ENCODE assay signal across 19 cellular contexts in the genomic region with DNA sequence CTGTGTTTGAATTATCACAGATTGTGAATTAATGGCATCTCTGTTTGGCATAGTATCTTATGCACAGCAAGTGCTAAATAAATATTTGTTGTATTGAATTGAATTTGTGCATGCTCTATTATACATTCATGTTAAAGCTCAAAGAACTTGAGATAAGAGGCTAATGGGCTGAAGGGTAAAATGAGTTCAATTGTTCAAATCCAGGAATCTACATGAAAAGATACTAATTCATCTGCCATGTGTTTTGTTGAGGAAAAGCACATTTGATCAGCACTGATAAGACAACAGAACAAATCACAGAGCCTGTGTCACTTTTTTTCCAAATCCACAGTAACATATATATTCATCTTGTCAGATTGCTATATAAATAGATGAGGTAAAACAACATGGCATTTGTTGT.
A peak's percentile ranks its signal among the peaks of the same experiment; 100 is the strongest.
DNase-seq lines count a peak whose midpoint lies in the region; ATAC-seq and TF ChIP-seq lines count a peak whose summit lies in the region.
"Had no signal": no experiment of that assay in that cellular context is flagged by ENCODE, and none has a peak within 500 bp of the region (broad histone marks: within the 10 kb centered on the region; RNA-seq: fewer than 3 reads in every experiment).

No MANE protein-coding gene starts in this region.

- no peak for TF ChIP-seq RAD21 in SK-N-SH (IDR thresholded peaks at IDR 0.05; ENCODE audit: low read length)

- CTCF ChIA-PET in SK-N-SH (lab: Yijun Ruan, JAX): interaction anchor here (0.9 to 1.7 kb wide), 3 partner anchors 93 to 860 kb away, joined by 3 to 4 read pairs (median 3); no protein-coding TSS in a partner anchor

- H3F3A ChIP-seq in SK-N-SH (replicated peaks; ENCODE audit: insufficient read depth): no peaks in the 10 kb centered on the region

- peak; percentile 82 for DNase-seq in DMS153 (lab: John Stamatoyannopoulos, UW)
- DNase-seq in NCI-H1092 treated with DMSO at 0.1 percent for 48 hours (lab: John Stamatoyannopoulos, UW): peak; percentile 24
- peak; percentile 12 to 20 for DNase-seq in NCI-H1930 (lab: John Stamatoyannopoulos, UW)
- peak; percentile 39 for DNase-seq in SK-N-SH
- DNase-seq in natural killer cell: no peak
- DNase-seq in iPS-NIHi7 (ENCODE audit: extremely low spot score): no peak
- DNase-seq: CD4-positive, alpha-beta memory T cell; EL; GF-D8; KG1; NCI-H187; NCI-H345; NCI-H526; SIG-M5; T-helper 9 cell had no signal

- intact Hi-C loops in natural killer cell (cut with micrococcal nuclease): no loop called here

- no peaks in the 10 kb centered on the region for H3K36me3 Mint-ChIP-seq in natural killer cell
- H3K36me3 Mint-ChIP-seq: CD4-positive, alpha-beta memory T cell had no signal

- no peak overlapping the region for H3K27ac Mint-ChIP-seq in natural killer cell
- H3K27ac Mint-ChIP-seq: CD4-positive, alpha-beta memory T cell had no signal

- no peak for TF ChIP-seq CTCF in SK-N-SH (IDR thresholded peaks at IDR 0.05)
- TF ChIP-seq CTCF in natural killer cell (IDR thresholded peaks at IDR 0.05): no peak

- no peaks in the 10 kb centered on the region for H3K27me3 ChIP-seq in SK-N-SH (ENCODE audit: insufficient read depth)
- H3K27me3 ChIP-seq: BLaER1 treated with 17β-estradiol and CSF1 and Interleukin-3, amounts not matched to agents 10 nM and 100 nM had no signal

- no peaks in the 10 kb centered on the region for H3K79me2 ChIP-seq in SK-N-SH (ENCODE audit: insufficient read depth)

- POLR2A ChIA-PET in SK-N-SH (lab: Yijun Ruan, JAX): no interaction called here

- H2AFZ ChIP-seq in SK-N-SH (ENCODE audit: low read depth): no peak overlapping the region

- peaks cover 0 to 2% of the 10 kb centered on the region in 2 experiments; a peak in 2 of 4 replicates for H3K4me1 ChIP-seq in SK-N-SH (ENCODE audit: control insufficient read depth in 1 of 2, insufficient read depth in 2 of 2, low read depth in 1 of 2, low read length in 1 of 2)

- no peak overlapping the region for H3K4me3 Mint-ChIP-seq in natural killer cell
- H3K4me3 Mint-ChIP-seq: CD4-positive, alpha-beta memory T cell had no signal

- H3K4me3 ChIP-seq in SK-N-SH (ENCODE audit: low read depth in 2 of 2, low read length in 1 of 2): no peak overlapping the region
- H3K4me3 ChIP-seq: BLaER1 treated with 17β-estradiol and CSF1 and Interleukin-3, amounts not matched to agents 10 nM and 100 nM had no signal

- no peaks in the 10 kb centered on the region for H3K9me3 ChIP-seq in SK-N-SH

- H3K27me3 Mint-ChIP-seq in natural killer cell (ENCODE audit: low read depth in 2 of 2): peaks cover 0 to 10% of the 10 kb centered on the region in 2 donors

- H3K27ac ChIP-seq in SK-N-SH (ENCODE audit: low read depth in 2 of 2, low read length in 1 of 2): no peak overlapping the region
- H3K27ac ChIP-seq: BLaER1 treated with 17β-estradiol and CSF1 and Interleukin-3, amounts not matched to agents 10 nM and 100 nM had no signal

- no peak for ATAC-seq in natural killer cell
- no peak for ATAC-seq in GM18505 (IDR thresholded peaks at IDR 0.05; ENCODE audit: unreplicated experiment)
- ATAC-seq: HCT116, Panc1 had no signal

- peak in 1 of 2 experiments; percentile 65; a peak in 2 of 4 replicates for TF ChIP-seq EP300 in SK-N-SH (IDR thresholded peaks at IDR 0.05; ENCODE audit: borderline replicate concordance in 1 of 2, low read depth in 1 of 2, low read length in 1 of 2)

- no peaks in the 10 kb centered on the region for H3K4me1 Mint-ChIP-seq in natural killer cell
- H3K4me1 Mint-ChIP-seq: CD4-positive, alpha-beta memory T cell had no signal

- H3K36me3 ChIP-seq in SK-N-SH (replicated peaks in 1 of 2; ENCODE audit: control insufficient read depth in 1 of 2, insufficient read depth in 2 of 2, low read length in 1 of 2): no peaks in the 10 kb centered on the region
- H3K36me3 ChIP-seq: BLaER1 treated with 17β-estradiol and CSF1 and Interleukin-3, amounts not matched to agents 10 nM and 100 nM had no signal

- H3K9me3 Mint-ChIP-seq in natural killer cell: peaks cover 2 to 3% of the 10 kb centered on the region in 2 donors

- H3K9me2 ChIP-seq in SK-N-SH: no peaks in the 10 kb centered on the region

- no peaks in the 10 kb centered on the region for H4K20me1 ChIP-seq in SK-N-SH (ENCODE audit: insufficient read depth)
- H4K20me1 ChIP-seq: BLaER1 treated with 17β-estradiol and CSF1 and Interleukin-3, amounts not matched to agents 10 nM and 100 nM had no signal

- no peak overlapping the region for H3K9ac ChIP-seq in SK-N-SH
- H3K9ac ChIP-seq: BLaER1 treated with 17β-estradiol and CSF1 and Interleukin-3, amounts not matched to agents 10 nM and 100 nM had no signal

- H3K4me2 ChIP-seq in SK-N-SH: no peak overlapping the region

- no peak for TF ChIP-seq POLR2A in GM18505 (IDR thresholded peaks at IDR 0.05; ENCODE audit: borderline replicate concordance, extremely low read depth, insufficient read depth, insufficient read length)

TF ChIP-seq in SK-N-SH, 30 proteins besides CTCF, POLR2A, EP300 and RAD21 (continues in another document):
- TF ChIP-seq SIN3A (IDR thresholded peaks at IDR 0.05; ENCODE audit: borderline replicate concordance, low read depth, low read length) (no peak), TEAD4 (IDR thresholded peaks at IDR 0.05; ENCODE audit: borderline replicate concordance, insufficient read depth) (no peak), RCOR1 (IDR thresholded peaks at IDR 0.05; ENCODE audit: low read length) (peak; percentile 23; the same call in 1 of the 2 replicates), POLR2AphosphoS5 (IDR thresholded peaks at IDR 0.05; ENCODE audit: low read depth, low read length) (no peak), RFX5 (IDR thresholded peaks at IDR 0.05; ENCODE audit: low read length) (no peak), NFIC (IDR thresholded peaks at IDR 0.05; ENCODE audit: borderline replicate concordance) (no peak), RXRA (IDR thresholded peaks at IDR 0.05; ENCODE audit: borderline replicate concordance, low read depth) (no peak)
- TF ChIP-seq, protein P1, sequence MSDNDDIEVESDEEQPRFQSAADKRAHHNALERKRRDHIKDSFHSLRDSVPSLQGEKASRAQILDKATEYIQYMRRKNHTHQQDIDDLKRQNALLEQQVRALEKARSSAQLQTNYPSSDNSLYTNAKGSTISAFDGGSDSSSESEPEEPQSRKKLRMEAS (IDR thresholded peaks at IDR 0.05; ENCODE audit: low read depth): no peak
- TF ChIP-seq, protein P2, sequence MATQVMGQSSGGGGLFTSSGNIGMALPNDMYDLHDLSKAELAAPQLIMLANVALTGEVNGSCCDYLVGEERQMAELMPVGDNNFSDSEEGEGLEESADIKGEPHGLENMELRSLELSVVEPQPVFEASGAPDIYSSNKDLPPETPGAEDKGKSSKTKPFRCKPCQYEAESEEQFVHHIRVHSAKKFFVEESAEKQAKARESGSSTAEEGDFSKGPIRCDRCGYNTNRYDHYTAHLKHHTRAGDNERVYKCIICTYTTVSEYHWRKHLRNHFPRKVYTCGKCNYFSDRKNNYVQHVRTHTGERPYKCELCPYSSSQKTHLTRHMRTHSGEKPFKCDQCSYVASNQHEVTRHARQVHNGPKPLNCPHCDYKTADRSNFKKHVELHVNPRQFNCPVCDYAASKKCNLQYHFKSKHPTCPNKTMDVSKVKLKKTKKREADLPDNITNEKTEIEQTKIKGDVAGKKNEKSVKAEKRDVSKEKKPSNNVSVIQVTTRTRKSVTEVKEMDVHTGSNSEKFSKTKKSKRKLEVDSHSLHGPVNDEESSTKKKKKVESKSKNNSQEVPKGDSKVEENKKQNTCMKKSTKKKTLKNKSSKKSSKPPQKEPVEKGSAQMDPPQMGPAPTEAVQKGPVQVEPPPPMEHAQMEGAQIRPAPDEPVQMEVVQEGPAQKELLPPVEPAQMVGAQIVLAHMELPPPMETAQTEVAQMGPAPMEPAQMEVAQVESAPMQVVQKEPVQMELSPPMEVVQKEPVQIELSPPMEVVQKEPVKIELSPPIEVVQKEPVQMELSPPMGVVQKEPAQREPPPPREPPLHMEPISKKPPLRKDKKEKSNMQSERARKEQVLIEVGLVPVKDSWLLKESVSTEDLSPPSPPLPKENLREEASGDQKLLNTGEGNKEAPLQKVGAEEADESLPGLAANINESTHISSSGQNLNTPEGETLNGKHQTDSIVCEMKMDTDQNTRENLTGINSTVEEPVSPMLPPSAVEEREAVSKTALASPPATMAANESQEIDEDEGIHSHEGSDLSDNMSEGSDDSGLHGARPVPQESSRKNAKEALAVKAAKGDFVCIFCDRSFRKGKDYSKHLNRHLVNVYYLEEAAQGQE (IDR thresholded peaks at IDR 0.05; ENCODE audit: low read depth, low read length): no peak
- TF ChIP-seq, protein P3, sequence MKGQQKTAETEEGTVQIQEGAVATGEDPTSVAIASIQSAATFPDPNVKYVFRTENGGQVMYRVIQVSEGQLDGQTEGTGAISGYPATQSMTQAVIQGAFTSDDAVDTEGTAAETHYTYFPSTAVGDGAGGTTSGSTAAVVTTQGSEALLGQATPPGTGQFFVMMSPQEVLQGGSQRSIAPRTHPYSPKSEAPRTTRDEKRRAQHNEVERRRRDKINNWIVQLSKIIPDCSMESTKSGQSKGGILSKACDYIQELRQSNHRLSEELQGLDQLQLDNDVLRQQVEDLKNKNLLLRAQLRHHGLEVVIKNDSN (IDR thresholded peaks at IDR 0.05; ENCODE audit: borderline replicate concordance, low read depth): no peak
- TF ChIP-seq, protein P4, sequence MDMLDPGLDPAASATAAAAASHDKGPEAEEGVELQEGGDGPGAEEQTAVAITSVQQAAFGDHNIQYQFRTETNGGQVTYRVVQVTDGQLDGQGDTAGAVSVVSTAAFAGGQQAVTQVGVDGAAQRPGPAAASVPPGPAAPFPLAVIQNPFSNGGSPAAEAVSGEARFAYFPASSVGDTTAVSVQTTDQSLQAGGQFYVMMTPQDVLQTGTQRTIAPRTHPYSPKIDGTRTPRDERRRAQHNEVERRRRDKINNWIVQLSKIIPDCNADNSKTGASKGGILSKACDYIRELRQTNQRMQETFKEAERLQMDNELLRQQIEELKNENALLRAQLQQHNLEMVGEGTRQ (IDR thresholded peaks at IDR 0.05; ENCODE audit: borderline replicate concordance, low read depth, low read length): no peak
- TF ChIP-seq, protein P5, sequence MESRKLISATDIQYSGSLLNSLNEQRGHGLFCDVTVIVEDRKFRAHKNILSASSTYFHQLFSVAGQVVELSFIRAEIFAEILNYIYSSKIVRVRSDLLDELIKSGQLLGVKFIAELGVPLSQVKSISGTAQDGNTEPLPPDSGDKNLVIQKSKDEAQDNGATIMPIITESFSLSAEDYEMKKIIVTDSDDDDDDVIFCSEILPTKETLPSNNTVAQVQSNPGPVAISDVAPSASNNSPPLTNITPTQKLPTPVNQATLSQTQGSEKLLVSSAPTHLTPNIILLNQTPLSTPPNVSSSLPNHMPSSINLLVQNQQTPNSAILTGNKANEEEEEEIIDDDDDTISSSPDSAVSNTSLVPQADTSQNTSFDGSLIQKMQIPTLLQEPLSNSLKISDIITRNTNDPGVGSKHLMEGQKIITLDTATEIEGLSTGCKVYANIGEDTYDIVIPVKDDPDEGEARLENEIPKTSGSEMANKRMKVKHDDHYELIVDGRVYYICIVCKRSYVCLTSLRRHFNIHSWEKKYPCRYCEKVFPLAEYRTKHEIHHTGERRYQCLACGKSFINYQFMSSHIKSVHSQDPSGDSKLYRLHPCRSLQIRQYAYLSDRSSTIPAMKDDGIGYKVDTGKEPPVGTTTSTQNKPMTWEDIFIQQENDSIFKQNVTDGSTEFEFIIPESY (IDR thresholded peaks at IDR 0.05; ENCODE audit: borderline replicate concordance, low read depth): no peak

Comparison
In these comparisons a context has a peak if more than half of its experiments do, and no peak if none do; other contexts are left out.
1. DNase-seq: peak in DMS153 (single experiment), NCI-H1092 treated with DMSO at 0.1 percent for 48 hours (single experiment), NCI-H1930 (2 of 2) and SK-N-SH (single experiment); none in natural killer cell (single experiment) and iPS-NIHi7 (single experiment).